7 cellular contexts compared by ENCODE assay signal in genomic region chr1:226185153-226186036, GRCh38. TPM values are rescaled to one million over a fixed set of nuclear protein-coding genes. Genes with fewer than 3 reads are reported as not detected.
A peak's percentile ranks its signal among the peaks of the same experiment; 100 is the strongest.
DNase-seq lines count a peak whose midpoint lies in the region; ATAC-seq and TF ChIP-seq lines count a peak whose summit lies in the region.

No MANE protein-coding gene starts in this region.

- peaks cover 2% of the 10 kb centered on the region for H3K27me3 Mint-ChIP-seq in GM23338 (ENCODE audit: insufficient read depth, low read depth, poor library complexity)

- no peaks in the 10 kb centered on the region for H3K9me3 Mint-ChIP-seq in GM23338

- no peak for TF ChIP-seq EP300 in esophagus muscularis mucosa (IDR thresholded peaks at IDR 0.05)

- H2AFZ ChIP-seq in GM23338, result no peak overlapping the region

- no peaks in the 10 kb centered on the region for H3K9me2 ChIP-seq in GM23338 (ENCODE audit: insufficient read depth)

- H4K20me1 ChIP-seq in GM23338 (replicated peaks; ENCODE audit: insufficient read depth), result peaks cover 24% of the 10 kb centered on the region

- peaks cover 7% of the 10 kb centered on the region for H3F3A ChIP-seq in GM23338 (replicated peaks; ENCODE audit: low read depth)

- peak overlapping the region; percentile 93 for H3K4me3 Mint-ChIP-seq in GM23338

- TF ChIP-seq POLR2A in esophagus muscularis mucosa (IDR thresholded peaks at IDR 0.05; ENCODE audit: low read depth), result no peak

- H3K27ac Mint-ChIP-seq in GM23338, result no peak overlapping the region

- H3K27me3 ChIP-seq in GM23338 (ENCODE audit: insufficient read depth), result no peaks in the 10 kb centered on the region
- H3K27me3 ChIP-seq in RWPE2 (ENCODE audit: insufficient read depth, poor library complexity, severe bottlenecking), result no peaks in the 10 kb centered on the region
- no peaks in the 10 kb centered on the region for H3K27me3 ChIP-seq in esophagus muscularis mucosa

- peaks cover 2% of the 10 kb centered on the region for H3K36me3 Mint-ChIP-seq in GM23338 (ENCODE audit: low read depth)

- H3K9me3 ChIP-seq in RWPE2 (ENCODE audit: severe bottlenecking), result no peaks in the 10 kb centered on the region
- no peaks in the 10 kb centered on the region for H3K9me3 ChIP-seq in esophagus muscularis mucosa

- H3K79me2 ChIP-seq in GM23338 (replicated peaks; ENCODE audit: insufficient read depth), result peaks cover 58% of the 10 kb centered on the region

- H3K36me3 ChIP-seq in GM23338 (ENCODE audit: insufficient read depth), result no peaks in the 10 kb centered on the region
- no peaks in the 10 kb centered on the region; the same call in 1 of the 2 replicates for H3K36me3 ChIP-seq in RWPE2 (ENCODE audit: low read depth)
- peaks cover 0 to 9% (median 4%) of the 10 kb centered on the region in 4 donors for H3K36me3 ChIP-seq in esophagus muscularis mucosa

- 20% methylated on average over 13 of the region's 13 CpGs for WGBS in esophagus muscularis mucosa

- TF ChIP-seq CTCF in GM23338 (conservative IDR thresholded peaks at IDR 0.05; ENCODE audit: low read depth in 2 of 2), result no peak
- TF ChIP-seq CTCF in RWPE2 (IDR thresholded peaks at IDR 0.05; ENCODE audit: poor library complexity, severe bottlenecking), result no peak
- TF ChIP-seq CTCF in esophagus muscularis mucosa (IDR thresholded peaks at IDR 0.05), result no peak

- H3K4me3 ChIP-seq in GM23338, result peak overlapping the region; percentile 97
- peak overlapping the region; percentile 93 for H3K4me3 ChIP-seq in RWPE2 (ENCODE audit: severe bottlenecking)
- H3K4me3 ChIP-seq in esophagus muscularis mucosa, result peak overlapping the region; percentile 82 to 96 (median 90)

- peaks cover 23% of the 10 kb centered on the region for H3K4me1 Mint-ChIP-seq in GM23338

- H3K4me2 ChIP-seq in GM23338, result peak overlapping the region; percentile 96

- ATAC-seq in GM23338, result no peak
- ATAC-seq in RWPE2 (ENCODE audit: low read depth), result no peak
- ATAC-seq in left lobe of liver, result no peak
- ATAC-seq in HG02970 (IDR thresholded peaks at IDR 0.05; ENCODE audit: low FRiP score, unreplicated experiment), result no peak

- H3K4me1 ChIP-seq in GM23338 (ENCODE audit: insufficient read depth), result peaks cover 6% of the 10 kb centered on the region; the same call in 1 of the 2 replicates
- H3K4me1 ChIP-seq in RWPE2 (ENCODE audit: insufficient read depth, poor library complexity, severe bottlenecking), result peaks cover 4% of the 10 kb centered on the region
- peaks cover 45 to 62% (median 49%) of the 10 kb centered on the region in 4 donors for H3K4me1 ChIP-seq in esophagus muscularis mucosa

- DNase-seq in GM23338 (ENCODE audit: low spot score) (no peak), RWPE2 (ENCODE audit: low spot score) (no peak), esophagus muscularis mucosa (ENCODE audit: extremely low spot score) (no peak), pons (ENCODE audit: low spot score) (peak; percentile 19), left lobe of liver (ENCODE audit: low spot score) (no peak), NCI-H226 (no peak)

- H3K27ac ChIP-seq in GM23338 (ENCODE audit: low read depth), result no peak overlapping the region
- peak overlapping the region; percentile 63 for H3K27ac ChIP-seq in RWPE2 (ENCODE audit: poor library complexity, severe bottlenecking)
- H3K27ac ChIP-seq in esophagus muscularis mucosa (replicated peaks in 1 of 4), result peak overlapping the region; percentile 88 to 96 (median 94)

- intact Hi-C loops in esophagus muscularis mucosa (cut with DNase I), result loop anchor here (5.0 kb wide), 1 partner anchor 118 kb away; no protein-coding TSS in a partner anchor

TF ChIP-seq in GM23338, 12 proteins besides CTCF, POLR2A, EP300 and RAD21:
- TF ChIP-seq REST (IDR thresholded peaks at IDR 0.05; ENCODE audit: unreplicated experiment), result no peak

RNA-seq across cellular contexts. Expression of gene ACBD3, which starts 1.1 kb away (rescaled TPM):
- total RNA-seq in GM23338 (2014; rRNA removed; shearing (Covaris generic)), result 36.2 and 37.2 TPM in 2 replicates
- 17.1 and 17.9 TPM in 2 replicates for polyA plus RNA-seq in GM23338 (2016; fragmentation: Nextera tagmentation; extraction: Ambion mirVana)
- total RNA-seq in esophagus muscularis mucosa, result 10 to 100 TPM; 28.1 to 53.6 (median 32.6) TPM
- total RNA-seq in left lobe of liver, result 12.8 TPM

RNA-seq across cellular contexts. Expression of gene MIXL1, which starts 38.1 kb away (rescaled TPM):
- total RNA-seq in GM23338 (2014; rRNA removed; shearing (Covaris generic)), result 0.97 and 2.6 TPM in 2 replicates
- polyA plus RNA-seq in GM23338 (2016; fragmentation: Nextera tagmentation; extraction: Ambion mirVana), result 0.66 and 1.0 TPM in 2 replicates
- total RNA-seq in esophagus muscularis mucosa, result not detected
- total RNA-seq in left lobe of liver, result not detected
